8 cellular contexts compared by ENCODE assay signal in the genomic region with DNA sequence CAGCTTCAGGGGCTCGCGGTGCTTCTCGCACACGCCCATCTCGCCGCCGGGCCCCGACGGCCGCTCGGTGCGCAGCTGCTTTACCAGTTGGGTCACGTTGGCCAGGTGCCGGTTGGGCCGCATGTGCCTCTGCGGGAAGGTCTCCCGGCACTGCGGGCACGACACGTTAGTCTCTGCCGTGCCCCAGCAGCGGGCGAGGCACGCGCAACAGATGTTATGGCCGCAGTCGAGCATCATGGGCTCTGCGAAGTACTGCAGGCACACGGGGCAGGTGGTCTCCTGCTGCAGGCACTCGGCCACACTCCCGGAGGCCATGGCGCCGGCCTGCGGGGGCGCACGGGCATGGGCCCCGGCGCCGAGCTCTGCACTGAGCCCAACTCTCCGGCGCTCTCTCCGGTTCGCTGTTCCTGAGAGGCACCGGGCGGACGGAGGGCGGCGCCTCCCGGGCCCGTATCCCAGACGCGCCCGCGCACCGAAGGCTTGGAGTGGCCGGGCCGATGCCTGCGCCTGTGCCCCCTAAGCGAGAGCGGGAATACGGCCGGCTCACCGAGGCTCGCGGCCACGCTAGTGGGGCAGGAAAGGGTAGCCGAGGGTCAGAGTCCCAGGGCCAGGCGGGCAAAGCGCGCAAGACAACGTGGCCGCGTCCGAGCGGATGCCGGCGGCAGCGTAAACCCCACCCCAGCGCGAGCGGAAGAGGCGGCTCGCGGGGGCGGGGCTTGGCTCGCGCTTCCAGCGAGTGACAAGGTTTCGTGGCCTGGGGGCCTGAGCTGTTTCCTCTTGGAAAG. TPM values are rescaled to one million over a fixed set of nuclear protein-coding genes. Genes with fewer than 3 reads are reported as not detected.
DNase-seq lines count a peak whose midpoint lies in the region; ATAC-seq and TF ChIP-seq lines count a peak whose summit lies in the region.

A gene with protein sequence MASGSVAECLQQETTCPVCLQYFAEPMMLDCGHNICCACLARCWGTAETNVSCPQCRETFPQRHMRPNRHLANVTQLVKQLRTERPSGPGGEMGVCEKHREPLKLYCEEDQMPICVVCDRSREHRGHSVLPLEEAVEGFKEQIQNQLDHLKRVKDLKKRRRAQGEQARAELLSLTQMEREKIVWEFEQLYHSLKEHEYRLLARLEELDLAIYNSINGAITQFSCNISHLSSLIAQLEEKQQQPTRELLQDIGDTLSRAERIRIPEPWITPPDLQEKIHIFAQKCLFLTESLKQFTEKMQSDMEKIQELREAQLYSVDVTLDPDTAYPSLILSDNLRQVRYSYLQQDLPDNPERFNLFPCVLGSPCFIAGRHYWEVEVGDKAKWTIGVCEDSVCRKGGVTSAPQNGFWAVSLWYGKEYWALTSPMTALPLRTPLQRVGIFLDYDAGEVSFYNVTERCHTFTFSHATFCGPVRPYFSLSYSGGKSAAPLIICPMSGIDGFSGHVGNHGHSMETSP (minus strand): TSS at position 668 of the 785 bp plus-strand sequence. CDS start 353 bp downstream, at position 315.

- H3K9ac ChIP-seq in stomach smooth muscle (ENCODE audit: low read length in 2 of 2), result peak within 1 kb of the TSS; percentile 86

- TF ChIP-seq CTCF in DOHH2 (IDR thresholded peaks at IDR 0.05; ENCODE audit: low read depth, low read length, poor library complexity, severe bottlenecking), result no peak
- no peak for TF ChIP-seq CTCF in nephron progenitor cell (IDR thresholded peaks at IDR 0.05)

- peak within 1 kb of the TSS; percentile 78 for H3K27ac ChIP-seq in DOHH2 (ENCODE audit: low read depth, low read length)
- peak within 1 kb of the TSS; percentile 82 for H3K27ac ChIP-seq in stomach smooth muscle (ENCODE audit: low read length)

- H3K9me2 ChIP-seq in DOHH2 (replicated peaks; ENCODE audit: control insufficient read depth, low read length), result no peaks in the 10 kb centered on the region

- ATAC-seq in GM21619 (IDR thresholded peaks at IDR 0.05; ENCODE audit: unreplicated experiment), result peak; percentile 82

- H3K4me1 ChIP-seq in DOHH2 (ENCODE audit: control insufficient read depth, low read length) (peaks cover 34% of the 10 kb centered on the region), stomach smooth muscle (ENCODE audit: control insufficient read depth, insufficient read depth, low read length) (peaks cover 13% of the 10 kb centered on the region)

- peaks cover 55% of the 10 kb centered on the region for H3K4me1 Mint-ChIP-seq in nephron progenitor cell

- peak; percentile 65 for DNase-seq in Jurkat, Clone E6-1 (ENCODE audit: low read depth, low spot score)
- peak; percentile 92 for DNase-seq in RPMI7951 (ENCODE audit: low read depth)
- peak; percentile 93 for DNase-seq in activated effector memory CD4-positive, alpha-beta T cell treated with anti-CD3 and anti-CD28 coated beads, Interleukin-2, amount 50 U/mL, for 16 hours
- DNase-seq in fibroblast of the conjunctiva (ENCODE audit: low read depth), result peak; percentile 70
- DNase-seq in nephron progenitor cell, result peak; percentile 89

- peak within 1 kb of the TSS; percentile 80 for H3K4me3 ChIP-seq in DOHH2 (ENCODE audit: low read length)
- H3K4me3 ChIP-seq in Jurkat, Clone E6-1 (ENCODE audit: low read length), result peak within 1 kb of the TSS; percentile 92
- H3K4me3 ChIP-seq in stomach smooth muscle (ENCODE audit: low read length in 2 of 2), result peak within 1 kb of the TSS; percentile 93 to 97

- peaks cover 11% of the 10 kb centered on the region; the same call in 1 of the 2 replicates for H4K20me1 ChIP-seq in DOHH2 (ENCODE audit: control insufficient read depth, insufficient read depth, low read depth, low read length)

- H3K9me3 ChIP-seq in DOHH2 (ENCODE audit: control insufficient read depth, insufficient read depth, low read length) (no peaks in the 10 kb centered on the region), stomach smooth muscle (ENCODE audit: control insufficient read depth in 2 of 2, low read length in 2 of 2) (no peaks in the 10 kb centered on the region)

- no peaks in the 10 kb centered on the region for H3K27me3 Mint-ChIP-seq in nephron progenitor cell (ENCODE audit: low read depth, poor library complexity)

- peaks cover 47% of the 10 kb centered on the region for H3K36me3 ChIP-seq in DOHH2 (ENCODE audit: control insufficient read depth, low read length)
- peaks cover 17 to 22% of the 10 kb centered on the region in 2 donors for H3K36me3 ChIP-seq in stomach smooth muscle (ENCODE audit: control insufficient read depth in 2 of 2, insufficient read depth in 2 of 2, low read length in 2 of 2)

- H3K27ac Mint-ChIP-seq in nephron progenitor cell, result peak within 1 kb of the TSS; percentile 88

- no peaks in the 10 kb centered on the region for H3F3A ChIP-seq in DOHH2 (ENCODE audit: control insufficient read depth, insufficient read depth)

- H3K27me3 ChIP-seq in DOHH2 (ENCODE audit: control insufficient read depth, low read length) (no peaks in the 10 kb centered on the region), stomach smooth muscle (ENCODE audit: control insufficient read depth in 1 of 2, insufficient read depth in 2 of 2, low read length in 2 of 2) (no peaks in the 10 kb centered on the region)

- H3K4me2 ChIP-seq in DOHH2 (ENCODE audit: low read length), result peak within 1 kb of the TSS; percentile 64

- peaks cover 37% of the 10 kb centered on the region for H3K36me3 Mint-ChIP-seq in nephron progenitor cell (ENCODE audit: low read depth)

- H3K79me2 ChIP-seq in DOHH2 (ENCODE audit: control insufficient read depth, low read length), result peaks cover 57% of the 10 kb centered on the region

- H3K4me3 Mint-ChIP-seq in nephron progenitor cell, result peak within 1 kb of the TSS; percentile 93

- no peaks in the 10 kb centered on the region for H3K9me3 Mint-ChIP-seq in nephron progenitor cell

RNA-seq across cellular contexts. Expression of the gene that starts here (rescaled TPM):
- 56.8 TPM for polyA plus RNA-seq in Jurkat, Clone E6-1 (2012; ENCODE audit: insufficient read depth, insufficient read length)
- 47.3 and 62.2 TPM in 2 replicates for total RNA-seq in RPMI7951 (2014; rRNA removed; shearing (Covaris generic))

Comparison
In these comparisons a context has a peak if more than half of its experiments do, and no peak if none do; other contexts are left out.
1. Peak in every context shown above with its lines: DNase-seq, ATAC-seq, H3K4me3 ChIP-seq and H3K27ac ChIP-seq.